Comparison of ENCODE assay signal across 14 cellular contexts in the genomic region with DNA sequence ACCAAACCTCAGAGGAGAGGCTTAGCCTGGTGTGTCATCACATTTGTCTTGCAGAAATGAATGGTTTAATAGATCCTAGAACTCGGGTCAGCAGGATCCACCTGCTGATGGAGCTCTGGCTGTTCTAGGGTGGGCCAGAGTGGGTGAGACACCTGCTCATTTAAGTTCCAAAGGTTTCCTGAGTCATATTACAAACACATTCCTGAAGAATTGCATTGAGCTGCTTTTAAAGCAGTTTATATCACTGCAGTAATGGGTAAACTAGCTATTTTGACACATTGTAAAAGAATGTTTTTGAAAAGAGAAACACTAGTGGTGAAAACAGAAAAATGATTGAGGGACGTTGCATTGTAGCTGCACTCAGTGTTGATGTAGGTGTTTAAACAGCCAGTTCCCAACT.
A peak's percentile ranks its signal among the peaks of the same experiment; 100 is the strongest.
DNase-seq lines count a peak whose midpoint lies in the region; ATAC-seq and TF ChIP-seq lines count a peak whose summit lies in the region.
"Had no signal": no experiment of that assay in that cellular context is flagged by ENCODE, and none has a peak within 500 bp of the region (broad histone marks: within the 10 kb centered on the region; RNA-seq: fewer than 3 reads in every experiment).

No MANE protein-coding gene starts in this region.

- H3K4me1 Mint-ChIP-seq in MCF 10A (ENCODE audit: insufficient read depth, unreplicated experiment): peaks cover 15% of the 10 kb centered on the region

- no peaks in the 10 kb centered on the region for H4K20me1 ChIP-seq in mammary epithelial cell (ENCODE audit: insufficient read depth, low read length)

- H2AFZ ChIP-seq in mammary epithelial cell (ENCODE audit: low read depth, low read length): no peak overlapping the region

- H3K4me3 Mint-ChIP-seq in MCF 10A (ENCODE audit: unreplicated experiment): no peak overlapping the region
- H3K4me3 Mint-ChIP-seq: activated T-helper 1 cell treated with anti-CD3 and anti-CD28 coated beads, Interleukin-12 subunit alpha, Interleukin-12 subunit beta, Interleukin-2, Interleukin-4 antibody, amounts not matched to agents 30 ng/mL and 10 ng/mL and 1 ng/mL, durations not matched to agents 14 hours and 24 hours and 36 hours had no signal

- dilution Hi-C loops in mammary epithelial cell (cut with HindIII; ENCODE audit: low sequenced_read_pairs): no loop called here

- H3K9me3 ChIP-seq in mammary epithelial cell (replicated peaks; ENCODE audit: insufficient read depth, low read length) (no peaks in the 10 kb centered on the region), SJSA1 (replicated peaks) (no peaks in the 10 kb centered on the region)
- H3K9me3 ChIP-seq in effector memory CD4-positive, alpha-beta T cell (ENCODE audit: control insufficient read depth, low read length): no peaks in the 10 kb centered on the region
- H3K9me3 ChIP-seq: ascending aorta, lower lobe of right lung, neutrophil had no signal

- peaks cover 9% of the 10 kb centered on the region for H3K4me1 ChIP-seq in mammary epithelial cell (ENCODE audit: insufficient read depth, low read length)
- H3K4me1 ChIP-seq in SJSA1 (replicated peaks): peaks cover 18% of the 10 kb centered on the region
- no peaks in the 10 kb centered on the region for H3K4me1 ChIP-seq in effector memory CD4-positive, alpha-beta T cell (ENCODE audit: control insufficient read depth, insufficient read depth, low read length, poor library complexity, severe bottlenecking)
- H3K4me1 ChIP-seq: ascending aorta, lower lobe of right lung had no signal

- H3K27me3 ChIP-seq in mammary epithelial cell (ENCODE audit: insufficient read depth, low read length) (no peaks in the 10 kb centered on the region), SJSA1 (replicated peaks) (no peaks in the 10 kb centered on the region)
- H3K27me3 ChIP-seq in effector memory CD4-positive, alpha-beta T cell (replicated peaks; ENCODE audit: control insufficient read depth, insufficient read depth, low read length, poor library complexity, severe bottlenecking): no peaks in the 10 kb centered on the region
- H3K27me3 ChIP-seq: ascending aorta, neutrophil had no signal

- H3K27me3 Mint-ChIP-seq in MCF 10A (ENCODE audit: insufficient read depth, unreplicated experiment): no peaks in the 10 kb centered on the region

- H3K36me3 ChIP-seq in mammary epithelial cell (ENCODE audit: insufficient read depth, low read length) (no peaks in the 10 kb centered on the region), SJSA1 (no peaks in the 10 kb centered on the region)
- no peaks in the 10 kb centered on the region for H3K36me3 ChIP-seq in effector memory CD4-positive, alpha-beta T cell (ENCODE audit: control insufficient read depth, insufficient read depth, low read length)
- H3K36me3 ChIP-seq: ascending aorta, lower lobe of right lung, neutrophil had no signal

- TF ChIP-seq CTCF in mammary epithelial cell (conservative IDR thresholded peaks at IDR 0.05 in 1 of 2, IDR thresholded peaks at IDR 0.05 in 1 of 2; ENCODE audit: extremely low read depth in 1 of 2, insufficient read depth in 1 of 2, low read depth in 1 of 2, low read length in 2 of 2) (no peak), MCF 10A (IDR thresholded peaks at IDR 0.05; ENCODE audit: unreplicated experiment) (no peak), fibroblast of villous mesenchyme (IDR thresholded peaks at IDR 0.05; ENCODE audit: insufficient read depth, low read depth, low read length) (no peak)

- H3K27ac Mint-ChIP-seq in MCF 10A (ENCODE audit: low read depth, unreplicated experiment): no peak overlapping the region
- H3K27ac Mint-ChIP-seq: activated T-helper 1 cell treated with anti-CD3 and anti-CD28 coated beads, Interleukin-12 subunit alpha, Interleukin-12 subunit beta, Interleukin-2, Interleukin-4 antibody, amounts not matched to agents 30 ng/mL and 10 ng/mL and 1 ng/mL, durations not matched to agents 14 hours and 24 hours and 36 hours had no signal

- POLR2A ChIA-PET in MCF 10A (lab: Yijun Ruan, JAX): interaction anchor here (1.4 kb wide), 1 partner anchor 15 kb away, joined by 4 read pairs; no protein-coding TSS in a partner anchor

- H3K36me3 Mint-ChIP-seq in MCF 10A (ENCODE audit: insufficient read depth, unreplicated experiment): no peaks in the 10 kb centered on the region

- H3K9me3 Mint-ChIP-seq in MCF 10A (ENCODE audit: unreplicated experiment): no peaks in the 10 kb centered on the region
- H3K9me3 Mint-ChIP-seq: activated T-helper 1 cell treated with anti-CD3 and anti-CD28 coated beads, Interleukin-12 subunit alpha, Interleukin-12 subunit beta, Interleukin-2, Interleukin-4 antibody, amounts not matched to agents 30 ng/mL and 10 ng/mL and 1 ng/mL, durations not matched to agents 14 hours and 24 hours and 36 hours had no signal

- H3K27ac ChIP-seq in mammary epithelial cell (ENCODE audit: insufficient read depth, low read depth, low read length) (no peak overlapping the region), SJSA1 (peak overlapping the region; percentile 34)
- no peak overlapping the region for H3K27ac ChIP-seq in effector memory CD4-positive, alpha-beta T cell (ENCODE audit: insufficient read depth, low read length, poor library complexity, severe bottlenecking)
- H3K27ac ChIP-seq: ascending aorta, lower lobe of right lung, neutrophil had no signal

- CTCF ChIA-PET in mammary epithelial cell (lab: Charles Lee; ENCODE audit: low non-redundant PET) (no interaction called here), MCF 10A (lab: Yijun Ruan, JAX) (interaction anchor here (0.6 to 0.9 kb wide), 2 partner anchors 98 to 381 kb away, joined by 3 read pairs; no protein-coding TSS in a partner anchor)

- BruUV-seq in mammary epithelial cell (replicated peaks; lab: Mats Ljungman, UMichigan): no TSS peak
- no TSS peak for BruUV-seq in MCF 10A (replicated peaks; lab: Mats Ljungman, UMichigan)

- intact Hi-C loops in mammary epithelial cell (cut with micrococcal nuclease) (loop anchor here (5.0 kb wide), 1 partner anchor 176 kb away; the partner anchor contains the start of gene TCF4), MCF 10A (cut with micrococcal nuclease) (no loop called here)

- ATAC-seq in HG03135 (IDR thresholded peaks at IDR 0.05; ENCODE audit: unreplicated experiment): no peak
- ATAC-seq: lower lobe of right lung had no signal

- no peak overlapping the region for H3K4me2 ChIP-seq in mammary epithelial cell (ENCODE audit: insufficient read depth, low read depth, low read length)

- DNase-seq in mammary epithelial cell: peak; percentile 72
- DNase-seq in MCF 10A (ENCODE audit: unreplicated experiment): no peak
- peak; percentile 54 to 65 for DNase-seq in SJSA1 (ENCODE audit: low read depth in 1 of 2, low spot score in 2 of 2)
- DNase-seq in fibroblast of villous mesenchyme (ENCODE audit: low read depth): peak; percentile 17
- DNase-seq in COR-L47 (lab: John Stamatoyannopoulos, UW): no peak
- DNase-seq in NCI-H2107 treated with DMSO at 0.1 percent for 48 hours (lab: John Stamatoyannopoulos, UW; ENCODE audit: unreplicated experiment): no peak
- DNase-seq in effector memory CD4-positive, alpha-beta T cell: no peak
- DNase-seq: DMS79; effector CD8-positive, alpha-beta T cell; lower lobe of right lung had no signal

- in situ Hi-C loops in mammary epithelial cell (cut with MboI; ENCODE audit: low sequenced_read_pairs in 2 of 2): no loop called here

- no peak overlapping the region for H3K4me3 ChIP-seq in mammary epithelial cell (replicated peaks in 1 of 3; ENCODE audit: insufficient read depth in 1 of 3, low read depth in 2 of 3, low read length in 3 of 3)
- H3K4me3 ChIP-seq in SJSA1: no peak overlapping the region
- H3K4me3 ChIP-seq in fibroblast of villous mesenchyme (ENCODE audit: low read depth, low read length): no peak overlapping the region
- no peak overlapping the region for H3K4me3 ChIP-seq in effector memory CD4-positive, alpha-beta T cell (ENCODE audit: insufficient read depth, low read depth, low read length, poor library complexity, severe bottlenecking)
- H3K4me3 ChIP-seq: ascending aorta, lower lobe of right lung had no signal

- 8% methylated on average over 2 of the region's 2 CpGs for WGBS in mammary epithelial cell (ENCODE audit: low coverage, missing lambda C conversion rate)

- H3K9ac ChIP-seq in mammary epithelial cell (ENCODE audit: insufficient read depth, low read length): no peak overlapping the region

- H3K79me2 ChIP-seq in mammary epithelial cell (ENCODE audit: insufficient read depth, low read length): no peaks in the 10 kb centered on the region

Comparison
In these comparisons a context has a peak if more than half of its experiments do, and no peak if none do; other contexts are left out.
1. DNase-seq: peak in mammary epithelial cell (single experiment), SJSA1 (2 of 2) and fibroblast of villous mesenchyme (single experiment); none in MCF 10A (single experiment), COR-L47 (single experiment), NCI-H2107 treated with DMSO at 0.1 percent for 48 hours (single experiment) and effector memory CD4-positive, alpha-beta T cell (0 of 3).